ENCODE assay signal across 8 cellular contexts in the genomic region with DNA sequence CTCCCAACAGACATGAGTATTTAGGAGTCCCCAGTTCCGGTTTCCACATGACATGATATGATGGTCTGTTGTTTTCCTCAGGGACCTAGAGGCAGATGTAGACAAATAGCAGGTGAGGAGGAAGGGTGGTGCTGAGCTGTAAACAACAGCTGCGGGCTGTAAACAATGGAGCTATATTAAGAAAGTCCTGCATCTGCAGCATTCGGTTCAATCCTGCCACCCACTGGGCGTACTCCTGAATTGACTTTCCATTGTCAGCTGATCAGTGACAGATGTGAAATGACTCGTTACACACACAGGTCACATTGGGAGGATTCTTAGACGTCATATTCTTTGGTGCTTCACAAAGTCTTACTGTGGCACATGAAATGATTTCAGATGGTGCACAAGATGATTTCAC. TPM values are rescaled to one million over a fixed set of nuclear protein-coding genes. Genes with fewer than 3 reads are reported as not detected.
DNase-seq lines count a peak whose midpoint lies in the region; ATAC-seq lines count a peak whose summit lies in the region.

No MANE protein-coding gene starts in this region.

- H3K4me1 Mint-ChIP-seq in activated naive CD4-positive, alpha-beta T cell treated with anti-CD3 and anti-CD28 coated beads for 36 hours (ENCODE audit: low read depth), result no peaks in the 10 kb centered on the region

- H3K27me3 Mint-ChIP-seq in activated naive CD4-positive, alpha-beta T cell treated with anti-CD3 and anti-CD28 coated beads for 36 hours (ENCODE audit: low read depth), result peaks cover 18% of the 10 kb centered on the region

- peak; percentile 54 for DNase-seq in activated naive CD4-positive, alpha-beta T cell treated with anti-CD3 and anti-CD28 coated beads for 36 hours
- no peak for DNase-seq in activated naive CD4-positive, alpha-beta T cell treated with anti-CD3 and anti-CD28 coated beads, Interleukin-2, amount 50 U/mL, for 16 hours
- DNase-seq in HS-27A (ENCODE audit: low read depth) (peak; percentile 14), RPMI8226 (peak; percentile 34), fibroblast of peridontal ligament (ENCODE audit: extremely low read depth) (peak; percentile 27), putamen (ENCODE audit: low spot score) (peak; percentile 30), activated gamma-delta T cell (lab: John Stamatoyannopoulos, UW) (no peak)

- no peak overlapping the region for H3K4me3 Mint-ChIP-seq in activated naive CD4-positive, alpha-beta T cell treated with anti-CD3 and anti-CD28 coated beads for 36 hours

- ATAC-seq in GM21723 (IDR thresholded peaks at IDR 0.05; ENCODE audit: unreplicated experiment), result peak; percentile 100

- H3K27ac Mint-ChIP-seq in activated naive CD4-positive, alpha-beta T cell treated with anti-CD3 and anti-CD28 coated beads for 36 hours, result no peak overlapping the region

- CTCF ChIA-PET in activated naive CD4-positive, alpha-beta T cell treated with anti-CD3 and anti-CD28 coated beads for 36 hours (lab: Charles Lee), result interaction anchor here (0.5 to 0.7 kb wide), 3 partner anchors 17 to 386 kb away, joined by 3 to 5 read pairs (median 3); no protein-coding TSS in a partner anchor

- no peaks in the 10 kb centered on the region for H3K9me3 Mint-ChIP-seq in activated naive CD4-positive, alpha-beta T cell treated with anti-CD3 and anti-CD28 coated beads for 36 hours

- intact Hi-C loops in activated naive CD4-positive, alpha-beta T cell treated with anti-CD3 and anti-CD28 coated beads for 36 hours (cut with micrococcal nuclease), result no loop called here

- H3K36me3 Mint-ChIP-seq in activated naive CD4-positive, alpha-beta T cell treated with anti-CD3 and anti-CD28 coated beads for 36 hours (ENCODE audit: low read depth), result no peaks in the 10 kb centered on the region

RNA-seq across cellular contexts. Expression of a gene that starts 26.8 kb away (rescaled TPM):
- total RNA-seq in activated naive CD4-positive, alpha-beta T cell treated with anti-CD3 and anti-CD28 coated beads for 36 hours, result under 1 TPM; 0.14 to 0.30 TPM

RNA-seq across cellular contexts. Expression of a gene that starts 30.9 kb away (rescaled TPM):
- total RNA-seq in activated naive CD4-positive, alpha-beta T cell treated with anti-CD3 and anti-CD28 coated beads for 36 hours, result 1 to 10 TPM; 8.3 to 8.7 TPM

RNA-seq across cellular contexts. Expression of a gene that starts 53.3 kb away (rescaled TPM):
- 1 to 10 TPM; 4.2 to 5.0 TPM for total RNA-seq in activated naive CD4-positive, alpha-beta T cell treated with anti-CD3 and anti-CD28 coated beads for 36 hours

RNA-seq across cellular contexts. Expression of a gene that starts 57.0 kb away (rescaled TPM):
- total RNA-seq in activated naive CD4-positive, alpha-beta T cell treated with anti-CD3 and anti-CD28 coated beads for 36 hours, result not detected

Comparison
In these comparisons a context has a peak if more than half of its experiments do, and no peak if none do; other contexts are left out.
1. DNase-seq: peak in activated naive CD4-positive, alpha-beta T cell treated with anti-CD3 and anti-CD28 coated beads for 36 hours (single experiment), HS-27A (single experiment), RPMI8226 (single experiment), fibroblast of peridontal ligament (single experiment) and putamen (single experiment); none in activated naive CD4-positive, alpha-beta T cell treated with anti-CD3 and anti-CD28 coated beads, Interleukin-2, amount 50 U/mL, for 16 hours (single experiment) and activated gamma-delta T cell (single experiment).